Comparison of ENCODE assay signal across 13 cellular contexts in the genomic region with DNA sequence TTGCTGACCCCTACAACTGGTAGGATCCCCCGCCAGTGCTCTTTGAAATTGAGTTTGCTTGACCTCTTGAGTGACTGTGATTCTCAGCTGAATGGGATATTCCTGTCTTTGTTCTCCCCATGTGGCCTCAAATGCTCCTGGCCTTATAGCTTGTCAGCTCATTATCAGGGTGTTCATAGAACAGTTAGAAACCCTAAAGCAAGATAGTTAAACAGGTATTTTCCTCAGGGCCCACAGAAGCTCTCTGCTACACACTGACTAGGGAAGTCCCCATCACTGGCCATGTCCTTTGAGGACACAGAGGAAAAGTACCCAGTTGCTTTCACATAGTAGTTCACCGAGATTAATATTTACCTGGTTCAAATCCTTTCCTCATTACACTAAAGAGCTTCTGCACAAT.
DNase-seq lines count a peak whose midpoint lies in the region; ATAC-seq and TF ChIP-seq lines count a peak whose summit lies in the region.
"Had no signal": no experiment of that assay in that cellular context is flagged by ENCODE, and none has a peak within 500 bp of the region (broad histone marks: within the 10 kb centered on the region; RNA-seq: fewer than 3 reads in every experiment).

No MANE protein-coding gene starts in this region.

- TF ChIP-seq CTCF in tibial nerve (IDR thresholded peaks at IDR 0.05), result no peak

- H3K4me3 ChIP-seq in tibial nerve, result no peak overlapping the region

- H3K4me1 Mint-ChIP-seq in activated T-helper 2 cell treated with anti-CD3 and anti-CD28 coated beads, Interferon-gamma antibody, Interleukin-2, Interleukin-4, amounts not matched to agents 10 μg/mL and 5 μg/mL and 100 μg/mL, durations not matched to agents 14 hours and 24 hours and 36 hours (ENCODE audit: low read depth), result peaks cover 50% of the 10 kb centered on the region
- H3K4me1 Mint-ChIP-seq in stimulated activated naive B cell treated with anti-CD40 and anti-IgM and Interleukin-4, amounts not matched to agents 10 μg/mL and 1 μg/mL and 100 μg/mL, for 72 hours, result peaks cover 31 to 60% of the 10 kb centered on the region in 2 donors

- H3K27ac Mint-ChIP-seq in activated T-helper 2 cell treated with anti-CD3 and anti-CD28 coated beads, Interferon-gamma antibody, Interleukin-2, Interleukin-4, amounts not matched to agents 10 μg/mL and 5 μg/mL and 100 μg/mL, durations not matched to agents 14 hours and 24 hours and 36 hours, result peak overlapping the region; percentile 30
- H3K27ac Mint-ChIP-seq in stimulated activated naive B cell treated with anti-CD40 and anti-IgM and Interleukin-4, amounts not matched to agents 10 μg/mL and 1 μg/mL and 100 μg/mL, for 72 hours, result peak overlapping the region; percentile 53

- no peak for DNase-seq in activated T-helper 2 cell treated with anti-CD3 and anti-CD28 coated beads, Interferon-gamma antibody, Interleukin-2, Interleukin-4, amounts not matched to agents 10 μg/mL and 5 μg/mL and 100 μg/mL, durations not matched to agents 14 hours and 24 hours and 36 hours (ENCODE audit: low spot score)
- DNase-seq in stimulated activated naive B cell treated with anti-CD40 and anti-IgM and Interleukin-4, amounts not matched to agents 10 μg/mL and 1 μg/mL and 100 μg/mL, for 72 hours, result no peak
- DNase-seq in tibial nerve (ENCODE audit: low spot score in 2 of 2), result no peak
- DNase-seq in HT-29 (ENCODE audit: low spot score), result no peak
- DNase-seq: COR-L47, NCI-H1436 treated with DMSO at 0.1 percent for 48 hours, NCI-H2081, NCI-H748 treated with DMSO at 0.1 percent for 48 hours, SW 1271 had no signal

- H3K4me3 Mint-ChIP-seq in activated T-helper 2 cell treated with anti-CD3 and anti-CD28 coated beads, Interferon-gamma antibody, Interleukin-2, Interleukin-4, amounts not matched to agents 10 μg/mL and 5 μg/mL and 100 μg/mL, durations not matched to agents 14 hours and 24 hours and 36 hours (ENCODE audit: low read depth), result no peak overlapping the region
- H3K4me3 Mint-ChIP-seq in stimulated activated naive B cell treated with anti-CD40 and anti-IgM and Interleukin-4, amounts not matched to agents 10 μg/mL and 1 μg/mL and 100 μg/mL, for 72 hours, result peak overlapping the region; percentile 4 to 14

- no peaks in the 10 kb centered on the region for H3K36me3 Mint-ChIP-seq in activated T-helper 2 cell treated with anti-CD3 and anti-CD28 coated beads, Interferon-gamma antibody, Interleukin-2, Interleukin-4, amounts not matched to agents 10 μg/mL and 5 μg/mL and 100 μg/mL, durations not matched to agents 14 hours and 24 hours and 36 hours (ENCODE audit: low read depth)
- no peaks in the 10 kb centered on the region for H3K36me3 Mint-ChIP-seq in stimulated activated naive B cell treated with anti-CD40 and anti-IgM and Interleukin-4, amounts not matched to agents 10 μg/mL and 1 μg/mL and 100 μg/mL, for 72 hours

- peaks cover 0 to 8% (median under 1%) of the 10 kb centered on the region in 4 donors for H3K4me1 ChIP-seq in tibial nerve

- 87 to 91% methylated on average over 2 of the region's 2 CpGs for WGBS in tibial nerve, 2 donors

- H3K9me3 ChIP-seq in tibial nerve, result no peaks in the 10 kb centered on the region

- peak; percentile 37 for ATAC-seq in GM18861 (IDR thresholded peaks at IDR 0.05; ENCODE audit: unreplicated experiment)
- ATAC-seq in HG02678 (IDR thresholded peaks at IDR 0.05; ENCODE audit: unreplicated experiment), result peak; percentile 39
- ATAC-seq in stimulated activated naive B cell treated with anti-CD40 and anti-IgM and Interleukin-4, amounts not matched to agents 10 μg/mL and 1 μg/mL and 100 μg/mL, for 72 hours (replicated peaks), result peak; percentile 28 to 48
- ATAC-seq in HG03565 (IDR thresholded peaks at IDR 0.05; ENCODE audit: unreplicated experiment), result no peak

- no peaks in the 10 kb centered on the region for H3K9me3 Mint-ChIP-seq in activated T-helper 2 cell treated with anti-CD3 and anti-CD28 coated beads, Interferon-gamma antibody, Interleukin-2, Interleukin-4, amounts not matched to agents 10 μg/mL and 5 μg/mL and 100 μg/mL, durations not matched to agents 14 hours and 24 hours and 36 hours
- H3K9me3 Mint-ChIP-seq in stimulated activated naive B cell treated with anti-CD40 and anti-IgM and Interleukin-4, amounts not matched to agents 10 μg/mL and 1 μg/mL and 100 μg/mL, for 72 hours, result no peaks in the 10 kb centered on the region

- H3K27me3 ChIP-seq in tibial nerve, result no peaks in the 10 kb centered on the region

- no peak for TF ChIP-seq POLR2A in tibial nerve (IDR thresholded peaks at IDR 0.05)

- peaks cover 3% of the 10 kb centered on the region for H3K27me3 Mint-ChIP-seq in activated T-helper 2 cell treated with anti-CD3 and anti-CD28 coated beads, Interferon-gamma antibody, Interleukin-2, Interleukin-4, amounts not matched to agents 10 μg/mL and 5 μg/mL and 100 μg/mL, durations not matched to agents 14 hours and 24 hours and 36 hours (ENCODE audit: low read depth)
- H3K27me3 Mint-ChIP-seq in stimulated activated naive B cell treated with anti-CD40 and anti-IgM and Interleukin-4, amounts not matched to agents 10 μg/mL and 1 μg/mL and 100 μg/mL, for 72 hours, result peaks cover 0 to 6% of the 10 kb centered on the region in 2 donors

- intact Hi-C loops in activated T-helper 2 cell treated with anti-CD3 and anti-CD28 coated beads, Interferon-gamma antibody, Interleukin-2, Interleukin-4, amounts not matched to agents 10 μg/mL and 5 μg/mL and 100 μg/mL, durations not matched to agents 14 hours and 24 hours and 36 hours (cut with micrococcal nuclease), result no loop called here

- no peaks in the 10 kb centered on the region for H3K36me3 ChIP-seq in tibial nerve

- TF ChIP-seq EP300 in tibial nerve (IDR thresholded peaks at IDR 0.05), result no peak

- no peak overlapping the region for H3K27ac ChIP-seq in tibial nerve
- H3K27ac ChIP-seq: RWPE1 had no signal
